Comparison of ENCODE assay signal across 8 cellular contexts in the genomic region with DNA sequence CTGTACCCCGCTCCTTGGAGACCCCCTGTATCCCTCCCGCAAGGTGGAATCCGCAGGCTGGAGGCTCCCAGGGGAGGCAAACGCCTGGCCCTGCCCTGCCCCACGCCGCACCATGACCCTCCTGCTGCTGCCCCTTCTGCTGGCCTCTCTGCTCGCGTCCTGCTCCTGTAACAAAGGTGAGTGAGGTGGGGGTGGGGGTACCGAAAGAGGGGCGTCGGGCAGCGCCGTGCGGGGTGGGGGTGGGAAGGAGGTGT. TPM values are rescaled to one million over a fixed set of nuclear protein-coding genes. Genes with fewer than 3 reads are reported as not detected.
DNase-seq lines count a peak whose midpoint lies in the region; ATAC-seq, FAIRE-seq and TF ChIP-seq lines count a peak whose summit lies in the region.

No MANE protein-coding gene starts in this region.

- no peaks in the 10 kb centered on the region for H3K27me3 ChIP-seq in thyroid gland

- H3K27ac Mint-ChIP-seq in activated CD4-positive, alpha-beta T cell treated with anti-CD3 and anti-CD28 coated beads, Interleukin-2, amount 10 ng/mL, durations not matched to agents 7 days and 5 days, result peak overlapping the region; percentile 89
- peak overlapping the region; percentile 93 for H3K27ac Mint-ChIP-seq in activated naive CD8-positive, alpha-beta T cell treated with anti-CD3 and anti-CD28 coated beads, Interleukin-2, amount 10 ng/mL, durations not matched to agents 7 days and 5 days

- H3K9me3 ChIP-seq in thyroid gland, result no peaks in the 10 kb centered on the region

- H3K4me1 Mint-ChIP-seq in activated CD4-positive, alpha-beta T cell treated with anti-CD3 and anti-CD28 coated beads, Interleukin-2, amount 10 ng/mL, durations not matched to agents 7 days and 5 days, result peaks cover 37% of the 10 kb centered on the region
- peaks cover 30% of the 10 kb centered on the region for H3K4me1 Mint-ChIP-seq in activated naive CD8-positive, alpha-beta T cell treated with anti-CD3 and anti-CD28 coated beads, Interleukin-2, amount 10 ng/mL, durations not matched to agents 7 days and 5 days

- no peaks in the 10 kb centered on the region for H3K27me3 Mint-ChIP-seq in activated CD4-positive, alpha-beta T cell treated with anti-CD3 and anti-CD28 coated beads, Interleukin-2, amount 10 ng/mL, durations not matched to agents 7 days and 5 days
- no peaks in the 10 kb centered on the region for H3K27me3 Mint-ChIP-seq in activated naive CD8-positive, alpha-beta T cell treated with anti-CD3 and anti-CD28 coated beads, Interleukin-2, amount 10 ng/mL, durations not matched to agents 7 days and 5 days

- FAIRE-seq in urothelium cell line (lab: Jason Lieb, UNC), result no peak

- peak overlapping the region; percentile 29 to 68 (median 67) for H3K4me3 ChIP-seq in thyroid gland (replicated peaks in 1 of 3)

- TF ChIP-seq POLR2A in thyroid gland (IDR thresholded peaks at IDR 0.05), result no peak

- H3K27ac ChIP-seq in thyroid gland, result peak overlapping the region; percentile 50 to 86 (median 69)

- DNase-seq in activated CD4-positive, alpha-beta T cell treated with anti-CD3 and anti-CD28 coated beads, Interleukin-2, amount 10 ng/mL, durations not matched to agents 7 days and 5 days, result no peak
- DNase-seq in activated CD4-positive, alpha-beta T cell treated with anti-CD3 and anti-CD28 coated beads, Interleukin-2, amount 50 U/mL, for 4 hours, result no peak
- DNase-seq in activated naive CD8-positive, alpha-beta T cell treated with anti-CD3 and anti-CD28 coated beads, Interleukin-2, amount 10 ng/mL, durations not matched to agents 7 days and 5 days, result no peak
- DNase-seq in left colon, result no peak
- DNase-seq in thyroid gland, result no peak
- no peak for DNase-seq in urothelium cell line (ENCODE audit: low spot score)
- DNase-seq in DMS153 treated with DMSO at 0.1 percent for 48 hours (lab: John Stamatoyannopoulos, UW; ENCODE audit: unreplicated experiment), result no peak
- DNase-seq in RKO (ENCODE audit: low spot score), result no peak

- intact Hi-C loops in left colon (cut with DNase I, micrococcal nuclease) (no loop called here), thyroid gland (cut with DNase I) (no loop called here)

- CTCF ChIA-PET in activated CD4-positive, alpha-beta T cell treated with anti-CD3 and anti-CD28 coated beads, Interleukin-2, amount 10 ng/mL, durations not matched to agents 7 days and 5 days (lab: Charles Lee), result interaction anchor here (0.6 to 1.0 kb wide), 2 partner anchors 22 to 414 kb away, joined by 3 to 4 read pairs; no protein-coding TSS in a partner anchor

- H3K4me3 Mint-ChIP-seq in activated CD4-positive, alpha-beta T cell treated with anti-CD3 and anti-CD28 coated beads, Interleukin-2, amount 10 ng/mL, durations not matched to agents 7 days and 5 days, result peak overlapping the region; percentile 86
- peak overlapping the region; percentile 97 for H3K4me3 Mint-ChIP-seq in activated naive CD8-positive, alpha-beta T cell treated with anti-CD3 and anti-CD28 coated beads, Interleukin-2, amount 10 ng/mL, durations not matched to agents 7 days and 5 days

- peaks cover 14 to 17% of the 10 kb centered on the region in 2 donors for H3K4me1 ChIP-seq in thyroid gland

- H3K9me3 Mint-ChIP-seq in activated CD4-positive, alpha-beta T cell treated with anti-CD3 and anti-CD28 coated beads, Interleukin-2, amount 10 ng/mL, durations not matched to agents 7 days and 5 days, result no peaks in the 10 kb centered on the region
- no peaks in the 10 kb centered on the region for H3K9me3 Mint-ChIP-seq in activated naive CD8-positive, alpha-beta T cell treated with anti-CD3 and anti-CD28 coated beads, Interleukin-2, amount 10 ng/mL, durations not matched to agents 7 days and 5 days

- TF ChIP-seq CTCF in thyroid gland (IDR thresholded peaks at IDR 0.05), result no peak

- H3K36me3 ChIP-seq in thyroid gland, result peaks cover 0 to 7% of the 10 kb centered on the region in 2 donors

- ATAC-seq in activated naive CD8-positive, alpha-beta T cell treated with anti-CD3 and anti-CD28 coated beads, Interleukin-2, amount 10 ng/mL, durations not matched to agents 7 days and 5 days (ENCODE audit: low read depth), result no peak
- ATAC-seq in left colon, result peak; percentile 15

- 0% methylated on average over 5 to 14 of the region's 14 CpGs for WGBS in thyroid gland, 2 donors

- POLR2A ChIA-PET in activated CD4-positive, alpha-beta T cell treated with anti-CD3 and anti-CD28 coated beads, Interleukin-2, amount 10 ng/mL, durations not matched to agents 7 days and 5 days (lab: Charles Lee), result no interaction called here
- POLR2A ChIA-PET in activated naive CD8-positive, alpha-beta T cell treated with anti-CD3 and anti-CD28 coated beads, Interleukin-2, amount 10 ng/mL, durations not matched to agents 7 days and 5 days (lab: Charles Lee), result interaction anchor here (1.8 to 3.0 kb wide), 2 partner anchors 23 to 187 kb away, joined by 9 to 12 read pairs; partner anchors contain the start of genes C12orf57 and RNU7-1

- H3K36me3 Mint-ChIP-seq in activated CD4-positive, alpha-beta T cell treated with anti-CD3 and anti-CD28 coated beads, Interleukin-2, amount 10 ng/mL, durations not matched to agents 7 days and 5 days (ENCODE audit: low read depth), result peaks cover 39% of the 10 kb centered on the region
- H3K36me3 Mint-ChIP-seq in activated naive CD8-positive, alpha-beta T cell treated with anti-CD3 and anti-CD28 coated beads, Interleukin-2, amount 10 ng/mL, durations not matched to agents 7 days and 5 days, result peaks cover 30% of the 10 kb centered on the region

RNA-seq across cellular contexts. Expression of gene CLSTN3, which starts 0.3 kb away (rescaled TPM):
- 10 to 100 TPM; 74.0 to 74.1 TPM for total RNA-seq in activated CD4-positive, alpha-beta T cell treated with anti-CD3 and anti-CD28 coated beads, Interleukin-2, amount 10 ng/mL, durations not matched to agents 7 days and 5 days
- total RNA-seq in activated naive CD8-positive, alpha-beta T cell treated with anti-CD3 and anti-CD28 coated beads, Interleukin-2, amount 10 ng/mL, durations not matched to agents 7 days and 5 days, result 100 to 1,000 TPM in 1 of 2 experiments, 10 to 100 TPM in 1; 99.3 to 104 TPM
- total RNA-seq in left colon, result 10 to 100 TPM in 1 of 2 donors, 1 to 10 TPM in 1; 8.3 to 13.1 TPM
- 10 to 100 TPM; 18.0 to 53.4 (median 37.3) TPM for total RNA-seq in thyroid gland

RNA-seq across cellular contexts. Expression of gene RBP5, which starts 1.8 kb away (rescaled TPM):
- under 1 TPM in 1 of 2 experiments, not detected in 1; 0.42 TPM for total RNA-seq in activated CD4-positive, alpha-beta T cell treated with anti-CD3 and anti-CD28 coated beads, Interleukin-2, amount 10 ng/mL, durations not matched to agents 7 days and 5 days
- total RNA-seq in activated naive CD8-positive, alpha-beta T cell treated with anti-CD3 and anti-CD28 coated beads, Interleukin-2, amount 10 ng/mL, durations not matched to agents 7 days and 5 days, result 1 to 10 TPM in 1 of 2 experiments, under 1 TPM in 1; 0.58 to 1.3 TPM
- total RNA-seq in left colon (1 to 10 TPM; 2.0 to 2.8 TPM), thyroid gland (1 to 10 TPM in 2 of 4 donors, not detected in 2; 2.8 to 4.5 TPM)

RNA-seq across cellular contexts. Expression of gene C1RL, which starts 21.4 kb away (rescaled TPM):
- total RNA-seq in activated CD4-positive, alpha-beta T cell treated with anti-CD3 and anti-CD28 coated beads, Interleukin-2, amount 10 ng/mL, durations not matched to agents 7 days and 5 days, result 10 to 100 TPM; 31.2 to 31.4 TPM
- total RNA-seq in activated naive CD8-positive, alpha-beta T cell treated with anti-CD3 and anti-CD28 coated beads, Interleukin-2, amount 10 ng/mL, durations not matched to agents 7 days and 5 days, result 10 to 100 TPM; 29.8 to 36.0 TPM
- total RNA-seq in left colon (10 to 100 TPM; 48.6 to 52.7 TPM), thyroid gland (100 to 1,000 TPM in 1 of 4 donors, 10 to 100 TPM in 3; 39.2 to 153 (median 59.5) TPM)

RNA-seq across cellular contexts. Expression of gene C1R, which starts 38.2 kb away (rescaled TPM):
- 1 to 10 TPM; 2.2 to 3.5 TPM for total RNA-seq in activated CD4-positive, alpha-beta T cell treated with anti-CD3 and anti-CD28 coated beads, Interleukin-2, amount 10 ng/mL, durations not matched to agents 7 days and 5 days
- total RNA-seq in activated naive CD8-positive, alpha-beta T cell treated with anti-CD3 and anti-CD28 coated beads, Interleukin-2, amount 10 ng/mL, durations not matched to agents 7 days and 5 days, result 1 to 10 TPM; 4.6 to 6.4 TPM
- total RNA-seq in left colon, result 100 to 1,000 TPM in 1 of 2 donors, 10 to 100 TPM in 1; 63.1 to 129 TPM
- 100 to 1,000 TPM; 132 to 545 (median 312) TPM for total RNA-seq in thyroid gland

RNA-seq across cellular contexts. Expression of gene PEX5, which starts 59.0 kb away (rescaled TPM):
- total RNA-seq in activated CD4-positive, alpha-beta T cell treated with anti-CD3 and anti-CD28 coated beads, Interleukin-2, amount 10 ng/mL, durations not matched to agents 7 days and 5 days, result 10 to 100 TPM; 14.6 to 18.2 TPM
- total RNA-seq in activated naive CD8-positive, alpha-beta T cell treated with anti-CD3 and anti-CD28 coated beads, Interleukin-2, amount 10 ng/mL, durations not matched to agents 7 days and 5 days, result 10 to 100 TPM; 21.1 to 23.0 TPM
- 10 to 100 TPM; 36.9 to 39.2 TPM for total RNA-seq in left colon
- total RNA-seq in thyroid gland, result 10 to 100 TPM; 28.5 to 37.6 (median 32.8) TPM
